ENCODE assay signal across 18 cellular contexts in the genomic region with DNA sequence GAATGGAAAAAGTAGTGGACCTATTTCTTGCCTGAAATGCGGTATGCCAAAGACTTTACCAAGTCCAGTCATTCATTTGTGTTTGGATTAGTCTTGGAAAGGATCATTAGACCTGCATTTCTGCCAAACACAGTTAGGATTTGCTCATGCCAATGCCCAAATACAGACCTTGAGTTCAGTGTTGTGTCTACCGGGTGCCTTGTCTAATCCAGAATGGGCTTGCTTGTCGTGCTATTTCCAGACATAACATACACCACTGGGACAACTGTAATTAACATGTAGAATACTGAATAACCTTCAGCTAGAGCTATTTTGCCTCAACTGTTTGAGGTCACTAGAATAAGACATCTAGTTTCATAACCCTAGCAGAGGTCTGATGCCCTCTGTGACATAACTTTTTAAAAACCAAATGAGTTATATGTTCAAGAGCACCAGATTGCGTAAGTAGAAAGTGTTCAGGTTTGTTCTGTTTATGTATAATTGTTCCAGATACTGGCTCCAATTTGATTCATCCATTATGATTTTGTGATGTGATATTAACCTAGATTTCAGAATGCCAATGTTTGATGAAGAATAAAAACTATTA.
A peak's percentile ranks its signal among the peaks of the same experiment; 100 is the strongest.
DNase-seq lines count a peak whose midpoint lies in the region; ATAC-seq and TF ChIP-seq lines count a peak whose summit lies in the region.
"Had no signal": no experiment of that assay in that cellular context is flagged by ENCODE, and none has a peak within 500 bp of the region (broad histone marks: within the 10 kb centered on the region; RNA-seq: fewer than 3 reads in every experiment).

No MANE protein-coding gene starts in this region.

- CTCF ChIA-PET in T-cell (lab: Charles Lee), result no interaction called here

- no peaks in the 10 kb centered on the region for H3K36me3 Mint-ChIP-seq in T-cell

- TF ChIP-seq EP300 in tibial nerve (IDR thresholded peaks at IDR 0.05), result no peak

- TF ChIP-seq CTCF in brain microvascular endothelial cell (IDR thresholded peaks at IDR 0.05; ENCODE audit: low read depth, low read length, missing control alignments), result no peak
- TF ChIP-seq CTCF in omental fat pad (IDR thresholded peaks at IDR 0.05), result no peak
- no peak for TF ChIP-seq CTCF in tibial nerve (IDR thresholded peaks at IDR 0.05)
- TF ChIP-seq CTCF in dorsolateral prefrontal cortex (IDR thresholded peaks at IDR 0.05 in 54 of 56, conservative IDR thresholded peaks at IDR 0.05 in 2 of 56; ENCODE audit: low read depth in 1 of 56, partially characterized antibody in 56 of 56), result no peak
- no peak for TF ChIP-seq CTCF in Peyer's patch (IDR thresholded peaks at IDR 0.05)

- no peaks in the 10 kb centered on the region for H3K36me3 ChIP-seq in brain microvascular endothelial cell (replicated peaks)
- H3K36me3 ChIP-seq in tibial nerve, result no peaks in the 10 kb centered on the region
- no peaks in the 10 kb centered on the region for H3K36me3 ChIP-seq in Peyer's patch

- TF ChIP-seq POLR2A in tibial nerve (IDR thresholded peaks at IDR 0.05), result no peak
- no peak for TF ChIP-seq POLR2A in Peyer's patch (IDR thresholded peaks at IDR 0.05)

- no peak overlapping the region for H3K4me3 Mint-ChIP-seq in T-cell
- H3K4me3 Mint-ChIP-seq: activated naive CD4-positive, alpha-beta T cell treated with anti-CD3 and anti-CD28 coated beads for 36 hours had no signal

- WGBS in tibial nerve, 2 donors, result 51 to 67% methylated on average over 4 of the region's 4 CpGs

- H3K27me3 ChIP-seq in brain microvascular endothelial cell (replicated peaks) (no peaks in the 10 kb centered on the region), tibial nerve (no peaks in the 10 kb centered on the region), dorsolateral prefrontal cortex (no peaks in the 10 kb centered on the region), Peyer's patch (no peaks in the 10 kb centered on the region)

- no peaks in the 10 kb centered on the region for H3K4me1 Mint-ChIP-seq in T-cell

- H3K27ac ChIP-seq in brain microvascular endothelial cell (peak overlapping the region; percentile 99), tibial nerve (peak overlapping the region; percentile 27 to 89 (median 77)), dorsolateral prefrontal cortex (peak overlapping the region in 28 of 59 donors; percentile 0 to 69 (median 25)), Peyer's patch (peak overlapping the region in 1 of 4 donors; percentile 13)
- H3K27ac ChIP-seq: C4-2B, epithelial cell of prostate had no signal

- POLR2A ChIA-PET in T-cell (lab: Charles Lee), result no interaction called here

- H3K4me1 ChIP-seq in tibial nerve (peaks cover 0 to 46% (median 0%) of the 10 kb centered on the region in 4 donors), Peyer's patch (peaks cover 0 to 12% (median 0%) of the 10 kb centered on the region in 4 donors)

- no peak overlapping the region for H3K4me3 ChIP-seq in brain microvascular endothelial cell (ENCODE audit: low read depth, low read length)
- H3K4me3 ChIP-seq in tibial nerve, result no peak overlapping the region
- no peak overlapping the region for H3K4me3 ChIP-seq in dorsolateral prefrontal cortex
- no peak overlapping the region for H3K4me3 ChIP-seq in Peyer's patch

- no peak overlapping the region for H3K27ac Mint-ChIP-seq in T-cell

- ATAC-seq in left cardiac atrium (peak; percentile 53 to 61), omental fat pad (ENCODE audit: low FRiP score) (peak; percentile 4), GM21723 (IDR thresholded peaks at IDR 0.05; ENCODE audit: unreplicated experiment) (no peak), T-cell (replicated peaks in 1 of 4) (no peak)
- ATAC-seq: left colon, Panc1 had no signal

- intact Hi-C loops in left cardiac atrium (cut with DNase I), result loop anchor here (5.0 to 10.0 kb wide), 2 partner anchors 144 to 146 kb away; partner anchors contain the start of gene DPH6 (in 2 of the 2)
- intact Hi-C loops in dorsolateral prefrontal cortex (cut with DNase I), result no loop called here

- no peaks in the 10 kb centered on the region for H3K9me3 ChIP-seq in tibial nerve
- no peaks in the 10 kb centered on the region for H3K9me3 ChIP-seq in Peyer's patch

- DNase-seq in brain microvascular endothelial cell, result no peak
- DNase-seq in left cardiac atrium, result no peak
- DNase-seq in omental fat pad (ENCODE audit: low spot score), result no peak
- DNase-seq in tibial nerve (ENCODE audit: low spot score in 2 of 2), result no peak
- no peak for DNase-seq in dorsolateral prefrontal cortex
- no peak for DNase-seq in T-cell
- no peak for DNase-seq in Peyer's patch
- DNase-seq: activated CD4-positive, CD25-positive, alpha-beta regulatory T cell; activated naive CD4-positive, alpha-beta T cell treated with anti-CD3 and anti-CD28 coated beads for 36 hours; left colon; NCI-H187 treated with DMSO at 0.1 percent for 48 hours; NCI-H524; stimulated activated CD4-positive, alpha-beta T cell treated with anti-CD3 and anti-CD28 coated beads, Interleukin-15, amount 100 ng/mL, for 24 hours; SW 1271 had no signal

- H3K27me3 Mint-ChIP-seq in T-cell, result peaks cover 9 to 11% of the 10 kb centered on the region in 2 donors

- in situ Hi-C loops in brain microvascular endothelial cell (cut with HindIII; ENCODE audit: low pct_ligation_motif_present, low sequenced_read_pairs), result no loop called here

- no peaks in the 10 kb centered on the region for H3K9me3 Mint-ChIP-seq in T-cell
- H3K9me3 Mint-ChIP-seq: activated naive CD4-positive, alpha-beta T cell treated with anti-CD3 and anti-CD28 coated beads for 36 hours had no signal

Comparison
In these comparisons a context has a peak if more than half of its experiments do, and no peak if none do; other contexts are left out.
1. ATAC-seq: peak in left cardiac atrium (2 of 2) and omental fat pad (single experiment); none in GM21723 (single experiment) and T-cell (0 of 4).
2. intact Hi-C loops: an anchor here in left cardiac atrium (5.0 to 10.0 kb wide); none called in dorsolateral prefrontal cortex.